ENCODE assay signal across 10 cellular contexts in genomic region chr15:83871808-83872559, GRCh38.
A peak's percentile ranks its signal among the peaks of the same experiment; 100 is the strongest.
DNase-seq lines count a peak whose midpoint lies in the region; ATAC-seq lines count a peak whose summit lies in the region.
"Had no signal": no experiment of that assay in that cellular context is flagged by ENCODE, and none has a peak within 500 bp of the region (broad histone marks: within the 10 kb centered on the region; RNA-seq: fewer than 3 reads in every experiment).

No MANE protein-coding gene starts in this region.

- no peaks in the 10 kb centered on the region for H3K9me3 Mint-ChIP-seq in activated CD4-positive, alpha-beta T cell treated with anti-CD3 and anti-CD28 coated beads, Interleukin-2, amount 10 ng/mL, durations not matched to agents 24 days and 14 days

- peak; percentile 90 for ATAC-seq in GM18868 (IDR thresholded peaks at IDR 0.05; ENCODE audit: unreplicated experiment)
- peak; percentile 71 for ATAC-seq in HG03060 (IDR thresholded peaks at IDR 0.05; ENCODE audit: low read depth, unreplicated experiment)
- ATAC-seq in sciatic nerve: peak; percentile 86
- no peak for ATAC-seq in HG03521 (IDR thresholded peaks at IDR 0.05; ENCODE audit: unreplicated experiment)
- no peak for ATAC-seq in T-helper 17 cell
- ATAC-seq in HG03457 (IDR thresholded peaks at IDR 0.05; ENCODE audit: unreplicated experiment): no peak

- DNase-seq in dermis microvascular lymphatic vessel endothelial cell (ENCODE audit: low read depth in 2 of 2) (peak; percentile 14 to 34), sciatic nerve (ENCODE audit: low spot score) (no peak), T-helper 17 cell (no peak)
- DNase-seq in activated CD4-positive, alpha-beta T cell treated with anti-CD3 and anti-CD28 coated beads, Interleukin-2, amount 10 ng/mL, durations not matched to agents 24 days and 14 days: no peak
- DNase-seq: activated CD4-positive, CD25-positive, alpha-beta regulatory T cell; NCI-H1417 had no signal

- no peaks in the 10 kb centered on the region for H3K27me3 Mint-ChIP-seq in T-helper 17 cell
- no peaks in the 10 kb centered on the region for H3K27me3 Mint-ChIP-seq in activated CD4-positive, alpha-beta T cell treated with anti-CD3 and anti-CD28 coated beads, Interleukin-2, amount 10 ng/mL, durations not matched to agents 24 days and 14 days

- intact Hi-C loops in sciatic nerve (cut with DNase I): no loop called here
- intact Hi-C loops in activated CD4-positive, alpha-beta T cell treated with anti-CD3 and anti-CD28 coated beads, Interleukin-2, amount 10 ng/mL, durations not matched to agents 24 days and 14 days (cut with micrococcal nuclease): no loop called here

- no peaks in the 10 kb centered on the region for H3K36me3 Mint-ChIP-seq in T-helper 17 cell (ENCODE audit: low read depth)
- no peaks in the 10 kb centered on the region for H3K36me3 Mint-ChIP-seq in activated CD4-positive, alpha-beta T cell treated with anti-CD3 and anti-CD28 coated beads, Interleukin-2, amount 10 ng/mL, durations not matched to agents 24 days and 14 days (ENCODE audit: low read depth)

- no peak overlapping the region for H3K4me3 Mint-ChIP-seq in T-helper 17 cell
- H3K4me3 Mint-ChIP-seq in activated CD4-positive, alpha-beta T cell treated with anti-CD3 and anti-CD28 coated beads, Interleukin-2, amount 10 ng/mL, durations not matched to agents 24 days and 14 days: no peak overlapping the region

- no peaks in the 10 kb centered on the region for H3K9me3 ChIP-seq in T-helper 17 cell (ENCODE audit: control insufficient read depth, low read length, poor library complexity, severe bottlenecking)

- H3K27ac Mint-ChIP-seq in T-helper 17 cell: no peak overlapping the region
- H3K27ac Mint-ChIP-seq in activated CD4-positive, alpha-beta T cell treated with anti-CD3 and anti-CD28 coated beads, Interleukin-2, amount 10 ng/mL, durations not matched to agents 24 days and 14 days: no peak overlapping the region

- H3K4me1 Mint-ChIP-seq in T-helper 17 cell: no peaks in the 10 kb centered on the region
- H3K4me1 Mint-ChIP-seq in activated CD4-positive, alpha-beta T cell treated with anti-CD3 and anti-CD28 coated beads, Interleukin-2, amount 10 ng/mL, durations not matched to agents 24 days and 14 days: no peaks in the 10 kb centered on the region

Comparison
In these comparisons a context has a peak if more than half of its experiments do, and no peak if none do; other contexts are left out.
1. ATAC-seq: peak in GM18868 (single experiment), HG03060 (single experiment) and sciatic nerve (single experiment); none in HG03521 (single experiment), T-helper 17 cell (single experiment) and HG03457 (single experiment).
2. DNase-seq: peak in dermis microvascular lymphatic vessel endothelial cell (2 of 2); none in sciatic nerve (single experiment), T-helper 17 cell (0 of 3) and activated CD4-positive, alpha-beta T cell treated with anti-CD3 and anti-CD28 coated beads, Interleukin-2, amount 10 ng/mL, durations not matched to agents 24 days and 14 days (single experiment).